In the genomic region with DNA sequence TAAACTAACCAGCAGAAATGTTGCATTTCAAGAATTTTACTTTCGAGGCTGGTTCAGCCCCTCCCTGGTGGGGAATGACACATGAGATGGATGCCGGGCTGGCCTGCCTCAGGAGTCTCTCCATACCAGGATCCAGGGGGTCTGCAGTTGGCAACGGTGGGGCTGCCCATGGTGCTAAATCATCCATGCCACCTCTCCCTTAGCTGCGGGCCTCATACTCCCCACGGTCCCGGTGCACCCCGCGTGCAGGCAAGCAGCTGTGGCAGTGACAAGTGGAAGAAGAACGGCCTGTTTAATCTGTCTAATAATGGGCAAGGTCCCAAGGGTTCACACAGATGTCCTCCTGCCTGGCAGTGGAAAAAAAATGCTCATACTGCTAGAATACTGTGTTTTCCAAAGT, we compare ENCODE assay signal across 25 cellular contexts.
"Had no signal": no experiment of that assay in that cellular context is flagged by ENCODE, and none has a peak within 500 bp of the region (broad histone marks: within the 10 kb centered on the region; RNA-seq: fewer than 3 reads in every experiment).

No MANE protein-coding gene starts in this region.

- H3K27me3 Mint-ChIP-seq: activated CD4-positive, alpha-beta T cell treated with anti-CD3 and anti-CD28 coated beads, Interleukin-2, amount 10 ng/mL, durations not matched to agents 24 days and 14 days had no signal

- H3K27ac ChIP-seq: esophagus muscularis mucosa, foreskin keratinocyte, ovary, prostate gland, stomach, thyroid gland had no signal

- H3K4me1 Mint-ChIP-seq: activated CD4-positive, alpha-beta T cell treated with anti-CD3 and anti-CD28 coated beads, Interleukin-2, amount 10 ng/mL, durations not matched to agents 24 days and 14 days; endodermal cell; stimulated activated naive B cell treated with anti-CD40 and anti-IgM and Interleukin-4, amounts not matched to agents 10 μg/mL and 1 μg/mL and 100 μg/mL, for 72 hours had no signal

- DNase-seq: activated CD4-positive, alpha-beta memory T cell treated with anti-CD3 and anti-CD28 coated beads for 36 hours; activated CD4-positive, alpha-beta T cell treated with anti-CD3 and anti-CD28 coated beads, Interleukin-2, amount 10 ng/mL, durations not matched to agents 24 days and 14 days; activated CD4-positive, CD25-positive, alpha-beta regulatory T cell treated with anti-CD3 and anti-CD28 coated beads, Interleukin-2, amount 50 U/mL, for 72 hours; activated CD8-positive, alpha-beta memory T cell treated with anti-CD3 and anti-CD28 coated beads, Interleukin-2, amount 50 U/mL, for 4 hours; activated gamma-delta T cell treated with Interleukin-2 at 50 U/mL for 16 hours; activated naive CD4-positive, alpha-beta T cell treated with anti-CD3 and anti-CD28 coated beads, Interleukin-2, amount 50 U/mL, for 16 hours; activated T-cell treated with anti-CD3 and anti-CD28 coated beads, Interleukin-2, amount 50 U/mL, for 1 hour; amygdala; caudate nucleus; endodermal cell; foreskin keratinocyte; left ventricle myocardium superior; mucosa of descending colon; ovary; retina; small intestine; stimulated activated CD4-positive, alpha-beta T cell treated with anti-CD3 and anti-CD28 coated beads, Interleukin-2, amount 100 ng/mL, for 24 hours; stimulated activated naive B cell treated with anti-CD40 and anti-IgM and Interleukin-4, amounts not matched to agents 10 μg/mL and 1 μg/mL and 100 μg/mL, for 72 hours; stomach; T-helper 2 cell; thyroid gland had no signal

- H3K36me3 Mint-ChIP-seq: activated CD4-positive, alpha-beta memory T cell treated with anti-CD3 and anti-CD28 coated beads for 36 hours; stimulated activated naive B cell treated with anti-CD40 and anti-IgM and Interleukin-4, amounts not matched to agents 10 μg/mL and 1 μg/mL and 100 μg/mL, for 72 hours had no signal

- H3K27ac Mint-ChIP-seq: activated CD4-positive, alpha-beta memory T cell treated with anti-CD3 and anti-CD28 coated beads for 36 hours; activated CD4-positive, alpha-beta T cell treated with anti-CD3 and anti-CD28 coated beads, Interleukin-2, amount 10 ng/mL, durations not matched to agents 24 days and 14 days; activated T-helper 1 cell treated with anti-CD3 and anti-CD28 coated beads, Interleukin-12 subunit alpha, Interleukin-12 subunit beta, Interleukin-2, Interleukin-4 antibody, amounts not matched to agents 30 ng/mL and 10 ng/mL and 1 ng/mL, durations not matched to agents 14 hours and 24 hours and 36 hours; nephron; stimulated activated naive B cell treated with anti-CD40 and anti-IgM and Interleukin-4, amounts not matched to agents 10 μg/mL and 1 μg/mL and 100 μg/mL, for 72 hours had no signal

- H3K4me3 Mint-ChIP-seq: activated CD4-positive, alpha-beta memory T cell treated with anti-CD3 and anti-CD28 coated beads for 36 hours; activated CD4-positive, alpha-beta T cell treated with anti-CD3 and anti-CD28 coated beads, Interleukin-2, amount 10 ng/mL, durations not matched to agents 24 days and 14 days; activated T-helper 1 cell treated with anti-CD3 and anti-CD28 coated beads, Interleukin-12 subunit alpha, Interleukin-12 subunit beta, Interleukin-2, Interleukin-4 antibody, amounts not matched to agents 30 ng/mL and 10 ng/mL and 1 ng/mL, durations not matched to agents 14 hours and 24 hours and 36 hours; endodermal cell; nephron; stimulated activated naive B cell treated with anti-CD40 and anti-IgM and Interleukin-4, amounts not matched to agents 10 μg/mL and 1 μg/mL and 100 μg/mL, for 72 hours had no signal

- H3K9me3 Mint-ChIP-seq: activated CD4-positive, alpha-beta memory T cell treated with anti-CD3 and anti-CD28 coated beads for 36 hours; activated CD4-positive, alpha-beta T cell treated with anti-CD3 and anti-CD28 coated beads, Interleukin-2, amount 10 ng/mL, durations not matched to agents 24 days and 14 days; activated T-helper 1 cell treated with anti-CD3 and anti-CD28 coated beads, Interleukin-12 subunit alpha, Interleukin-12 subunit beta, Interleukin-2, Interleukin-4 antibody, amounts not matched to agents 30 ng/mL and 10 ng/mL and 1 ng/mL, durations not matched to agents 14 hours and 24 hours and 36 hours; endodermal cell; nephron had no signal

- H3K27me3 ChIP-seq: esophagus muscularis mucosa, ovary, stomach, thyroid gland had no signal

- H3K4me3 ChIP-seq: esophagus muscularis mucosa, mucosa of descending colon, ovary, prostate gland, stomach, thyroid gland had no signal

- H3K4me1 ChIP-seq: esophagus muscularis mucosa, foreskin keratinocyte, prostate gland, stomach, thyroid gland had no signal

- H3K9me3 ChIP-seq: esophagus muscularis mucosa, mucosa of descending colon, ovary, prostate gland, stomach, thyroid gland had no signal

- H3K36me3 ChIP-seq: ovary, prostate gland had no signal
